In the genomic region with DNA sequence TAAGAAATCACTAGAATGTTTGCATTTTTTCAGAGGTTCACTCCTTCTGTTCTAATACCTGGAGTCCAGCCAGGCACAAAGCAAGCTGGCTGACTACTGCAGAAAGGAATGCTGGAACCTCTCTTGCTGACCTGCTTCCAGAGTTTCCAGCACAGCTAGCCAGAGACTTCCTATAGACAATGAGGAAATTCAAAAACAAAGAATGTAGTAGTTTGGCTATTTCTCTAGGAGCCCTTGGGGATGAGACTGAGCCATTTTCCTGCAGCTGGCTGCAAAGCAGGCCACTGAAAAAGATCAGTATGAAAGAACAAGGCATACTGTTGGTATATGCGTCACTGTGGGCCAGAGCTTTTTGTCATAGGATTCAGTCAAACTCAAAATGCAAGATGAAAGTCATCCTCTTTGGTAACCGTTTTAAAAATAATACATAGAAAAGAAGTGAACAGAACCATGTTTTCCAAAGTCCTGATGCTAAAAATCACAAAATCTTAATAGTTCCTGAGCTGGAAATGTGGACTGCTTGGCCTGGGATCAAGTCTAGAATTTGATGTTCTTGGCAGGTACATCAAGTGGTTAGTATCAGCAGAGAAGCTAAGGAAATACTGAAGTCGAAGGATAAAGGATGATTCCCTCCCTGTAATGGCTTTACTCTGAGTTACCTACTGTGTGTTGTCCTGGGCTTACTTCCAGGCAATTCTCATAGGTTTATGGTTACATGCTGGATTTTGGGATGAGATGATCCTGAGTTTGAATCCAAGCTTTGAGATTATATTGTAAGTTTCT, we compare ENCODE assay signal across 9 cellular contexts. TPM values are rescaled to one million over a fixed set of nuclear protein-coding genes. Genes with fewer than 3 reads are reported as not detected.
DNase-seq lines count a peak whose midpoint lies in the region; ATAC-seq and TF ChIP-seq lines count a peak whose summit lies in the region.
"Had no signal": no experiment of that assay in that cellular context is flagged by ENCODE, and none has a peak within 500 bp of the region (broad histone marks: within the 10 kb centered on the region; RNA-seq: fewer than 3 reads in every experiment).

No MANE protein-coding gene starts in this region.

- in situ Hi-C loops in transverse colon (cut with MboI; ENCODE audit: low pct_ligation_motif_present in 1 of 4, low pct_unique_long_range_greater_than_20kb in 1 of 4, low sequenced_read_pairs in 3 of 4): no loop called here

- H3K36me3 ChIP-seq in transverse colon: no peaks in the 10 kb centered on the region

- TF ChIP-seq EP300 in transverse colon (IDR thresholded peaks at IDR 0.05; ENCODE audit: low read depth): no peak

- DNase-seq in LHCN-M2 (ENCODE audit: low read depth) (peak; percentile 97), dermis blood vessel endothelial cell (peak; percentile 86), lower leg skin (ENCODE audit: low spot score in 2 of 2) (peak; percentile 54 to 84), transverse colon (peak; percentile 39), activated T-cell treated with anti-CD3 and anti-CD28 coated beads for 4 hours (no peak), middle frontal gyrus (ENCODE audit: extremely low spot score, low spot score) (no peak)
- DNase-seq: T-helper 17 cell had no signal

- peaks cover 0 to 11% (median 4%) of the 10 kb centered on the region in 4 donors for H3K4me1 ChIP-seq in transverse colon

- TF ChIP-seq POLR2A in lower leg skin (IDR thresholded peaks at IDR 0.05): no peak
- TF ChIP-seq POLR2A in transverse colon (IDR thresholded peaks at IDR 0.05): no peak

- no peak for TF ChIP-seq CTCF in lower leg skin (IDR thresholded peaks at IDR 0.05)
- no peak for TF ChIP-seq CTCF in transverse colon (IDR thresholded peaks at IDR 0.05)

- H3K27me3 ChIP-seq in transverse colon: no peaks in the 10 kb centered on the region

- 12 to 22% methylated on average over 3 of the region's 3 CpGs for WGBS in lower leg skin, 2 donors
- WGBS in transverse colon (ENCODE audit: low coverage in 1 of 2), 2 donors: 61 to 66% methylated on average over 3 of the region's 3 CpGs

- H3K27ac ChIP-seq in transverse colon: peak overlapping the region; percentile 29 to 56 (median 46)

- H3K4me3 ChIP-seq in lower leg skin (ENCODE audit: low read depth, poor library complexity, severe bottlenecking): no peak overlapping the region
- H3K4me3 ChIP-seq in transverse colon: no peak overlapping the region

- intact Hi-C loops in lower leg skin (cut with DNase I; ENCODE audit: low total_unique reads) (no loop called here), transverse colon (cut with DNase I; ENCODE audit: low total_unique reads) (no loop called here)

- no peaks in the 10 kb centered on the region for H3K9me3 ChIP-seq in transverse colon

- ATAC-seq in GM21529 (IDR thresholded peaks at IDR 0.05; ENCODE audit: unreplicated experiment) (no peak), HG03097 (IDR thresholded peaks at IDR 0.05; ENCODE audit: low FRiP score, unreplicated experiment) (no peak)
- ATAC-seq: T-helper 17 cell had no signal

RNA-seq across cellular contexts. Expression of gene DSEL, which starts 9.0 kb away (rescaled TPM):
- total RNA-seq in LHCN-M2 (2014; rRNA removed): 157 and 164 TPM in 2 replicates
- 34.9 TPM for polyA plus RNA-seq in LHCN-M2 (2012)
- total RNA-seq in dermis blood vessel endothelial cell: 9.2 and 10.6 TPM in 2 replicates
- 1 to 10 TPM; 2.9 to 6.3 (median 4.9) TPM for total RNA-seq in lower leg skin
- 1 to 10 TPM; 1.2 to 5.1 (median 2.0) TPM for total RNA-seq in transverse colon

Comparison
In these comparisons a context has a peak if more than half of its experiments do, and no peak if none do; other contexts are left out.
1. DNase-seq: peak in LHCN-M2 (single experiment), dermis blood vessel endothelial cell (single experiment), lower leg skin (2 of 2) and transverse colon (single experiment); none in activated T-cell treated with anti-CD3 and anti-CD28 coated beads for 4 hours (single experiment) and middle frontal gyrus (single experiment).
2. RNA of gene DSEL, which starts 9.0 kb away (total RNA-seq): 157 to 164 TPM in LHCN-M2; 9.2 to 10.6 TPM in dermis blood vessel endothelial cell, 2.9 to 6.3 TPM in lower leg skin and 1.2 to 5.1 TPM in transverse colon; every median in the first group is over 10 times any median in the second.